8 cellular contexts compared by ENCODE assay signal in the genomic region with DNA sequence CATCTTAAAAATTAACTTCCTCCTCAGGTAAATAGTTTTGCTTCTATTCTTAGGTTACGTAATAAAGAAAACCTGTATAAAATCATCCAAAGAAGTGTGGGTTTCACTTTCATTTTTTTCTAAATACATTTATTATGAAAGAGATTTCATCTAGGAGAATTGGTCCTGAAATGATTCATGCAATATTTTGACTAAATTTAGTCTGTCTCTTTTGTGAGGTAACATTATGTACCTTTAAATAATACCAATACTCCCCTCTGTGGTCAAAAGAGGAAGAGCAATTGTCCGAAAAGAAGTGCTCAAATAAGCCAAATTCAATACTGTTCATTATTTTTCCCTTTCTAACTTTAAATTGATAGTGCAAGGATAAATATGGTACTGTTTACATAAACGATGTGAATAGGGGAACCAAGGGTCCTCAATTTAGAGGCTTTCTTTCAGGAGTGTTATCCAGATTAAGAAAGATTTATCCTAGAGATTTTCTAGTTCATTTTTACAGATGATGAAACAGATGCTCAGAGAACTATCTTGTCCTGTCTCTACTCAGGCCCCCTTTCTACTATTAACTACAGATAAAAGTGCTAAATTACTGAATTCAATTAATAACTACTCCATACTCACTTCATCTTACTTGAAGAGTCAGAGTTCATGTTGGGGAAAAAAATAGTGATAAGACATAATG. TPM values are rescaled to one million over a fixed set of nuclear protein-coding genes. Genes with fewer than 3 reads are reported as not detected.
A peak's percentile ranks its signal among the peaks of the same experiment; 100 is the strongest.
DNase-seq lines count a peak whose midpoint lies in the region; ATAC-seq and TF ChIP-seq lines count a peak whose summit lies in the region.

No MANE protein-coding gene starts in this region.

- H3K27ac Mint-ChIP-seq in HFFc6 (no peak overlapping the region), chondrocyte (ENCODE audit: unreplicated experiment) (no peak overlapping the region), memory B cell (no peak overlapping the region)

- TF ChIP-seq CTCF in HFFc6 (IDR thresholded peaks at IDR 0.05) (peak; percentile 74), chondrocyte (IDR thresholded peaks at IDR 0.05) (peak; percentile 94)

- H3K36me3 Mint-ChIP-seq in HFFc6 (ENCODE audit: low read depth) = no peaks in the 10 kb centered on the region
- no peaks in the 10 kb centered on the region for H3K36me3 Mint-ChIP-seq in chondrocyte (ENCODE audit: low read depth)
- H3K36me3 Mint-ChIP-seq in memory B cell = no peaks in the 10 kb centered on the region

- DNase-seq in NOMO-1 treated with DMSO at 0.1 percent for 48 hours (lab: John Stamatoyannopoulos, UW; ENCODE audit: unreplicated experiment) = peak; percentile 55
- DNase-seq in NOMO-1 treated with dmso at 0.1 percent for 144 hours (lab: John Stamatoyannopoulos, UW; ENCODE audit: unreplicated experiment) = no peak
- DNase-seq in HFFc6 = peak; percentile 6
- DNase-seq in NCI-H526 treated with DMSO at 0.1 percent for 48 hours (lab: John Stamatoyannopoulos, UW) = peak; percentile 34
- DNase-seq in chondrocyte (ENCODE audit: low spot score) = no peak
- DNase-seq in memory B cell (ENCODE audit: low spot score in 2 of 2) = peak in 1 of 2 donors; percentile 12
- DNase-seq in GM19238 (ENCODE audit: insufficient read length, low spot score) = no peak

- H3K4me3 Mint-ChIP-seq in HFFc6 (no peak overlapping the region), chondrocyte (ENCODE audit: unreplicated experiment) (peak overlapping the region; percentile 19), memory B cell (no peak overlapping the region)

- H3K27me3 Mint-ChIP-seq in HFFc6 (ENCODE audit: insufficient read depth) (no peaks in the 10 kb centered on the region; the same call in 1 of the 2 replicates), chondrocyte (ENCODE audit: low read depth) (peaks cover under 1% of the 10 kb centered on the region), memory B cell (peaks cover 5% of the 10 kb centered on the region)

- ATAC-seq in memory B cell (ENCODE audit: low read depth) (peak; percentile 47), GM18520 (IDR thresholded peaks at IDR 0.05; ENCODE audit: unreplicated experiment) (no peak)

- H3K4me1 Mint-ChIP-seq in HFFc6 (ENCODE audit: low read depth) (no peaks in the 10 kb centered on the region), chondrocyte (ENCODE audit: low read depth) (peaks cover 13% of the 10 kb centered on the region), memory B cell (peaks cover 3% of the 10 kb centered on the region)

- H3K9me3 Mint-ChIP-seq in HFFc6 (no peaks in the 10 kb centered on the region; the same call in 1 of the 2 replicates), chondrocyte (ENCODE audit: low read depth) (peaks cover 3% of the 10 kb centered on the region), memory B cell (no peaks in the 10 kb centered on the region)

RNA-seq across cellular contexts. Expression of a gene that starts 26.2 kb away (rescaled TPM):
- total RNA-seq in HFFc6 (2021; fragmentation: NEBNext Ultra II Directional; extraction: Animal tissue kit (Norgen Biotek cat#: 25700)) = not detected
- 0.31 to 0.62 TPM in 2 of 3 replicates, not detected in the other for total RNA-seq in chondrocyte

RNA-seq across cellular contexts. Expression of a gene that starts 26.4 kb away (rescaled TPM):
- total RNA-seq in HFFc6 (2021; fragmentation: NEBNext Ultra II Directional; extraction: Animal tissue kit (Norgen Biotek cat#: 25700)) = under 1 TPM in 4 of 6 experiments, not detected in 2; 0.07 to 0.57 (median 0.39) TPM
- total RNA-seq in chondrocyte = 5.7 to 6.8 TPM (median 6.5 TPM) in 3 replicates

Comparison
In these comparisons a context has a peak if more than half of its experiments do, and no peak if none do; other contexts are left out.
1. DNase-seq: peak in NOMO-1 treated with DMSO at 0.1 percent for 48 hours (single experiment), HFFc6 (single experiment) and NCI-H526 treated with DMSO at 0.1 percent for 48 hours (single experiment); none in NOMO-1 treated with dmso at 0.1 percent for 144 hours (single experiment), chondrocyte (single experiment) and GM19238 (single experiment).